In the genomic region with DNA sequence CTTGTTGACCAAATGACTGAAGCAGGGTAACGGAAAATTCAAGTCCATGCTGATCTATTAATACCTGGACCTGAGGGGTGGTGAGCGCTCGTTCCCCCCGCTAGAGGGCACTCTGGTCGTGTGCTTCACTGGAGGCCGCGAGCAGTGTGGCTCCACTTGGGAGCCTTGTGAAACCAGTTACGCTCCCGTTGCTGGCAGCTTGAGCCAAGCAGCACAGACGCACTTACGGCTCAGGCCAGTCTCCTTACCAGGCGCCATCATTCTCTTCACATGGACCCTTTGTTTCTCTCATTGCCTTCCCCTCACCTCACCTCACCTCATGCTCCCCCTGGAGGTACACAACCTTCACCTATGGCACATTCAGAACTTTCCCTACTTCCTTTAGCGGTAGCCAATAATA, we compare ENCODE assay signal across 8 cellular contexts. TPM values are rescaled to one million over a fixed set of nuclear protein-coding genes. Genes with fewer than 3 reads are reported as not detected.
DNase-seq lines count a peak whose midpoint lies in the region; ATAC-seq and TF ChIP-seq lines count a peak whose summit lies in the region.

No MANE protein-coding gene starts in this region.

- H3K27ac Mint-ChIP-seq in HFFc6 (peak overlapping the region; percentile 86), progenitor cell of endocrine pancreas (no peak overlapping the region)
- no peak overlapping the region for H3K27ac Mint-ChIP-seq in activated naive CD8-positive, alpha-beta T cell

- H3K27me3 Mint-ChIP-seq in HFFc6 (ENCODE audit: insufficient read depth) (no peaks in the 10 kb centered on the region; the same call in 1 of the 2 replicates), progenitor cell of endocrine pancreas (peaks cover 46% of the 10 kb centered on the region)
- H3K27me3 Mint-ChIP-seq in activated naive CD8-positive, alpha-beta T cell: peaks cover 16% of the 10 kb centered on the region

- peaks cover 0 to 9% of the 10 kb centered on the region in 2 donors for H3K4me1 ChIP-seq in uterus

- ATAC-seq in Right ventricle myocardium inferior: peak; percentile 92

- H3K27ac ChIP-seq in uterus: peak overlapping the region in 1 of 2 donors; percentile 52

- peaks cover 93% of the 10 kb centered on the region for H3K4me1 Mint-ChIP-seq in HFFc6 (ENCODE audit: low read depth)
- peaks cover 4% of the 10 kb centered on the region for H3K4me1 Mint-ChIP-seq in activated naive CD8-positive, alpha-beta T cell (ENCODE audit: low read depth)
- H3K4me1 Mint-ChIP-seq in progenitor cell of endocrine pancreas (ENCODE audit: low read depth): peaks cover 15% of the 10 kb centered on the region

- H3K36me3 Mint-ChIP-seq in HFFc6 (ENCODE audit: low read depth): peaks cover 6% of the 10 kb centered on the region; the same call in 1 of the 2 replicates
- H3K36me3 Mint-ChIP-seq in activated naive CD8-positive, alpha-beta T cell: no peaks in the 10 kb centered on the region
- H3K36me3 Mint-ChIP-seq in progenitor cell of endocrine pancreas (ENCODE audit: insufficient read depth): no peaks in the 10 kb centered on the region

- no peak for TF ChIP-seq POLR2A in uterus (IDR thresholded peaks at IDR 0.05)

- DNase-seq in GF-D8 (lab: John Stamatoyannopoulos, UW) (peak; percentile 5), HFFc6 (peak; percentile 71), NCI-H1105 treated with DMSO at 0.1 percent for 48 hours (lab: John Stamatoyannopoulos, UW) (peak; percentile 90), SKM-1 treated with dmso at 0.1 percent for 144 hours (lab: John Stamatoyannopoulos, UW; ENCODE audit: unreplicated experiment) (peak; percentile 78), Right ventricle myocardium inferior (ENCODE audit: missing footprints) (peak; percentile 90), progenitor cell of endocrine pancreas (ENCODE audit: low spot score, unreplicated experiment) (peak; percentile 77), uterus (peak; percentile 89 to 91)

- H3K9me3 Mint-ChIP-seq in HFFc6 (no peaks in the 10 kb centered on the region), progenitor cell of endocrine pancreas (ENCODE audit: low read depth) (no peaks in the 10 kb centered on the region)
- no peaks in the 10 kb centered on the region for H3K9me3 Mint-ChIP-seq in activated naive CD8-positive, alpha-beta T cell (ENCODE audit: low read depth)

- intact Hi-C loops in Right ventricle myocardium inferior (cut with DNase I): loop anchor here (1.0 to 2.0 kb wide), 3 partner anchors 199 to 456 kb away; partner anchors contain the start of gene NGF
- intact Hi-C loops in uterus (cut with DNase I; ENCODE audit: low total_unique reads): no loop called here

- no peaks in the 10 kb centered on the region for H3K9me3 ChIP-seq in uterus

- H3K4me3 ChIP-seq in uterus: no peak overlapping the region

- no peaks in the 10 kb centered on the region for H3K36me3 ChIP-seq in uterus

- TF ChIP-seq CTCF in HFFc6 (IDR thresholded peaks at IDR 0.05) (peak; percentile 90), progenitor cell of endocrine pancreas (IDR thresholded peaks at IDR 0.05; ENCODE audit: unreplicated experiment) (peak; percentile 96), uterus (IDR thresholded peaks at IDR 0.05) (peak; percentile 87 to 90 (median 90))

- H3K27me3 ChIP-seq in uterus: no peaks in the 10 kb centered on the region

- no peak overlapping the region for H3K4me3 Mint-ChIP-seq in HFFc6
- H3K4me3 Mint-ChIP-seq in activated naive CD8-positive, alpha-beta T cell: peak overlapping the region; percentile 61
- no peak overlapping the region for H3K4me3 Mint-ChIP-seq in progenitor cell of endocrine pancreas (ENCODE audit: low read depth)

RNA-seq across cellular contexts. Expression of gene TSPAN2, which starts 49.7 kb away (rescaled TPM):
- 1 to 10 TPM; 4.2 to 6.9 (median 5.1) TPM for total RNA-seq in HFFc6 (2021; fragmentation: NEBNext Ultra II Directional; extraction: Animal tissue kit (Norgen Biotek cat#: 25700))
- total RNA-seq in Right ventricle myocardium inferior: 10.3 TPM
- total RNA-seq in progenitor cell of endocrine pancreas: 22.5 and 27.2 TPM in 2 replicates
- 10 to 100 TPM; 40.5 to 87.6 (median 56.8) TPM for total RNA-seq in uterus

Comparison
In these comparisons a context has a peak if more than half of its experiments do, and no peak if none do; other contexts are left out.
1. DNase-seq: peak in every context shown above with its lines; median percentile 90 in NCI-H1105 treated with DMSO at 0.1 percent for 48 hours; 90 in Right ventricle myocardium inferior; 90 in uterus; 78 in SKM-1 treated with dmso at 0.1 percent for 144 hours; 77 in progenitor cell of endocrine pancreas; 71 in HFFc6; 5 in GF-D8.